31 cellular contexts compared by ENCODE assay signal in the genomic region with DNA sequence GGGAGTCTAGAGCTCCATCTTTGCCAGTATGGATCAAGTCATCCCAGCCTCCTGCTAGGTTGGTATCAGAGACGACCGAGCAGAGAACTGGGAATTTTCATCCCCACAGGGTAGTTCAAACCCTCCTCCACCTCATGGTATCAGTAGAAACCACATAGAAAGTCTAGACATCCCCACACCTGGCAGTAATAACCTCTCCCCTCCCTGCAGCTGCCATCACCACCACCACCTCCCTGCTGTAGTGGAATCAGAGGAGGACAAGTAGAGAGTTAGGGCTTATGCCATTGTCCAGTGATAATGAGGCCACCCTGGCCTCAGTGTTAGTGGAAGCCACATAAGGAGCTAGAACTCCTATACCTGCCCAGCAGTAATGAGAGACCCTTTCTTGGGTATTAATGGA. TPM values are rescaled to one million over a fixed set of nuclear protein-coding genes. Genes with fewer than 3 reads are reported as not detected.
"Had no signal": no experiment of that assay in that cellular context is flagged by ENCODE, and none has a peak within 500 bp of the region (broad histone marks: within the 10 kb centered on the region; RNA-seq: fewer than 3 reads in every experiment).

No MANE protein-coding gene starts in this region.

- DNase-seq: colonic mucosa; cortex of kidney; effector CD8-positive, alpha-beta T cell; effector memory CD8-positive, alpha-beta T cell; endodermal cell; erythroblast; esophagus squamous epithelium; foreskin fibroblast; foreskin melanocyte; gastrocnemius medialis; glutamatergic neuron; head of caudate nucleus; heart right ventricle; hippocampal formation; left cardiac atrium; left lung; left ventricle myocardium superior; lower lobe of right lung; mesenchymal stem cell; mucosa of descending colon had no signal

- ATAC-seq: effector memory CD8-positive, alpha-beta T cell; esophagus mucosa; gastrocnemius medialis; heart right ventricle; left cardiac atrium; left lung; left ventricle myocardium superior; lower lobe of right lung; mucosa of descending colon had no signal

- H3K4me1 Mint-ChIP-seq: endodermal cell had no signal

- H3K4me3 Mint-ChIP-seq: dendritic cell treated with granulocyte-macrophage colony-stimulating factor and Interleukin-4, amounts not matched to agents 40 ng/mL and 50 ng/mL, for 4 days; effector memory CD8-positive, alpha-beta T cell; endodermal cell; mesothelial cell of epicardium had no signal

- H3K27me3 Mint-ChIP-seq: dendritic cell treated with granulocyte-macrophage colony-stimulating factor and Interleukin-4, amounts not matched to agents 40 ng/mL and 50 ng/mL, for 4 days had no signal

- H3K27ac Mint-ChIP-seq: dendritic cell treated with granulocyte-macrophage colony-stimulating factor and Interleukin-4, amounts not matched to agents 40 ng/mL and 50 ng/mL, for 4 days; effector memory CD8-positive, alpha-beta T cell; endodermal cell; mesothelial cell of epicardium had no signal

RNA-seq across cellular contexts. Expression of a gene that starts 34.3 kb away (rescaled TPM):
- total RNA-seq: chondrocyte, colonic mucosa, dermis microvascular lymphatic vessel endothelial cell, endodermal cell, esophagus mucosa, esophagus squamous epithelium, gastrocnemius medialis, glomerular endothelial cell, heart right ventricle, left cardiac atrium, left lung, left ventricle myocardium superior, lower leg skin, lung microvascular endothelial cell, mesenteric fat pad, mesothelial cell of epicardium, mucosa of descending colon had no signal
- polyA plus RNA-seq: heart right ventricle had no signal

RNA-seq across cellular contexts. Expression of a gene that starts 36.7 kb away (rescaled TPM):
- total RNA-seq: chondrocyte, colonic mucosa, dermis microvascular lymphatic vessel endothelial cell, esophagus mucosa, esophagus squamous epithelium, gastrocnemius medialis, glomerular endothelial cell, heart right ventricle, kidney epithelial cell, left cardiac atrium, left ventricle myocardium superior, lower leg skin, lung microvascular endothelial cell, mesenteric fat pad, mesothelial cell of epicardium, mucosa of descending colon had no signal
- polyA plus RNA-seq: heart right ventricle, keratinocyte had no signal
